In genomic region chr12:95940514-95940913, GRCh38 we compare ENCODE assay signal across 28 cellular contexts. TPM values are rescaled to one million over a fixed set of nuclear protein-coding genes. Genes with fewer than 3 reads are reported as not detected.
"Had no signal": no experiment of that assay in that cellular context is flagged by ENCODE, and none has a peak within 500 bp of the region (broad histone marks: within the 10 kb centered on the region; RNA-seq: fewer than 3 reads in every experiment).

No MANE protein-coding gene starts in this region.

- DNase-seq: activated CD4-positive, alpha-beta T cell treated with anti-CD3 and anti-CD28 coated beads, Interleukin-2, amount 10 ng/mL, durations not matched to agents 7 days and 5 days; activated CD4-positive, CD25-positive, alpha-beta regulatory T cell treated with anti-CD3 and anti-CD28 coated beads, Interleukin-2, amount 50 U/mL, for 72 hours; activated CD8-positive, alpha-beta T cell treated with anti-CD3 and anti-CD28 coated beads, Interleukin-2, amount 10 ng/mL, durations not matched to agents 7 days and 5 days; activated gamma-delta T cell; brain microvascular endothelial cell; caudate nucleus; dermis blood vessel endothelial cell; effector memory CD4-positive, alpha-beta T cell; foreskin keratinocyte; kidney; naive thymus-derived CD4-positive, alpha-beta T cell; pancreas; right cardiac atrium; stimulated activated CD4-positive, alpha-beta T cell treated with anti-CD3 and anti-CD28 coated beads, Interleukin-15, amount 100 ng/mL, for 24 hours; stimulated activated naive B cell treated with anti-CD40 and anti-IgM and Interleukin-4, amounts not matched to agents 10 μg/mL and 1 μg/mL and 100 μg/mL, for 72 hours; SW 1271; T-helper 2 cell; testis; upper lobe of left lung had no signal

- H3K27ac ChIP-seq: ascending aorta, brain microvascular endothelial cell, foreskin keratinocyte, pancreas, testis, upper lobe of left lung had no signal

- H3K27ac Mint-ChIP-seq: activated CD4-positive, alpha-beta T cell treated with anti-CD3 and anti-CD28 coated beads, Interleukin-2, amount 10 ng/mL, durations not matched to agents 7 days and 5 days; activated CD8-positive, alpha-beta T cell treated with anti-CD3 and anti-CD28 coated beads, Interleukin-2, amount 10 ng/mL, durations not matched to agents 7 days and 5 days; activated naive CD4-positive, alpha-beta T cell treated with anti-CD3 and anti-CD28 coated beads, Interleukin-2, amount 50 U/mL, for 72 hours; activated T-helper 1 cell treated with anti-CD3 and anti-CD28 coated beads, Interleukin-12 subunit alpha, Interleukin-12 subunit beta, Interleukin-2, Interleukin-4 antibody, amounts not matched to agents 30 ng/mL and 10 ng/mL and 1 ng/mL, durations not matched to agents 14 hours and 24 hours and 36 hours; stimulated activated naive B cell treated with anti-CD40 and anti-IgM and Interleukin-4, amounts not matched to agents 10 μg/mL and 1 μg/mL and 100 μg/mL, for 72 hours had no signal

- H3K4me1 ChIP-seq: foreskin keratinocyte, testis had no signal

- H3K9me3 Mint-ChIP-seq: activated CD4-positive, alpha-beta T cell treated with anti-CD3 and anti-CD28 coated beads, Interleukin-2, amount 10 ng/mL, durations not matched to agents 7 days and 5 days; activated naive CD4-positive, alpha-beta T cell treated with anti-CD3 and anti-CD28 coated beads, Interleukin-2, amount 50 U/mL, for 72 hours; activated T-helper 1 cell treated with anti-CD3 and anti-CD28 coated beads, Interleukin-12 subunit alpha, Interleukin-12 subunit beta, Interleukin-2, Interleukin-4 antibody, amounts not matched to agents 30 ng/mL and 10 ng/mL and 1 ng/mL, durations not matched to agents 14 hours and 24 hours and 36 hours; naive thymus-derived CD4-positive, alpha-beta T cell; stimulated activated naive B cell treated with anti-CD40 and anti-IgM and Interleukin-4, amounts not matched to agents 10 μg/mL and 1 μg/mL and 100 μg/mL, for 72 hours had no signal

- H3K9me3 ChIP-seq: ascending aorta, pancreas, testis, upper lobe of left lung had no signal

- ATAC-seq: activated CD8-positive, alpha-beta T cell treated with anti-CD3 and anti-CD28 coated beads, Interleukin-2, amount 10 ng/mL, durations not matched to agents 7 days and 5 days; activated naive CD4-positive, alpha-beta T cell treated with anti-CD3 and anti-CD28 coated beads, Interleukin-2, amount 50 U/mL, for 72 hours; foreskin keratinocyte; naive thymus-derived CD4-positive, alpha-beta T cell; pancreas; right cardiac atrium; stimulated activated naive B cell treated with anti-CD40 and anti-IgM and Interleukin-4, amounts not matched to agents 10 μg/mL and 1 μg/mL and 100 μg/mL, for 72 hours had no signal

- H3K4me3 Mint-ChIP-seq: activated CD4-positive, alpha-beta T cell treated with anti-CD3 and anti-CD28 coated beads, Interleukin-2, amount 10 ng/mL, durations not matched to agents 7 days and 5 days; activated CD8-positive, alpha-beta T cell treated with anti-CD3 and anti-CD28 coated beads, Interleukin-2, amount 10 ng/mL, durations not matched to agents 7 days and 5 days; stimulated activated naive B cell treated with anti-CD40 and anti-IgM and Interleukin-4, amounts not matched to agents 10 μg/mL and 1 μg/mL and 100 μg/mL, for 72 hours had no signal

- H3K36me3 ChIP-seq: ascending aorta, brain microvascular endothelial cell, pancreas, upper lobe of left lung had no signal

- H3K27me3 ChIP-seq: ascending aorta, brain microvascular endothelial cell, pancreas, testis, upper lobe of left lung had no signal

- H3K4me3 ChIP-seq: ascending aorta, lung, pancreas, testis, upper lobe of left lung had no signal

- H3K36me3 Mint-ChIP-seq: activated naive CD4-positive, alpha-beta T cell treated with anti-CD3 and anti-CD28 coated beads, Interleukin-2, amount 50 U/mL, for 72 hours; naive thymus-derived CD4-positive, alpha-beta T cell; stimulated activated naive B cell treated with anti-CD40 and anti-IgM and Interleukin-4, amounts not matched to agents 10 μg/mL and 1 μg/mL and 100 μg/mL, for 72 hours had no signal

- H3K27me3 Mint-ChIP-seq: stimulated activated naive B cell treated with anti-CD40 and anti-IgM and Interleukin-4, amounts not matched to agents 10 μg/mL and 1 μg/mL and 100 μg/mL, for 72 hours had no signal

RNA-seq across cellular contexts. Expression of gene CCDC38, which starts 1.9 kb away (rescaled TPM):
- total RNA-seq: activated CD4-positive, alpha-beta T cell treated with anti-CD3 and anti-CD28 coated beads, Interleukin-2, amount 10 ng/mL, durations not matched to agents 7 days and 5 days; activated CD8-positive, alpha-beta T cell treated with anti-CD3 and anti-CD28 coated beads, Interleukin-2, amount 10 ng/mL, durations not matched to agents 7 days and 5 days; activated T-helper 1 cell treated with anti-CD3 and anti-CD28 coated beads, Interleukin-12 subunit alpha, Interleukin-12 subunit beta, Interleukin-2, Interleukin-4 antibody, amounts not matched to agents 30 ng/mL and 10 ng/mL and 1 ng/mL, durations not matched to agents 14 hours and 24 hours and 36 hours; ascending aorta; dermis blood vessel endothelial cell; foreskin keratinocyte; glomerular endothelial cell; mesenteric fat pad; pancreas; pulmonary artery endothelial cell; skeletal muscle tissue had no signal
- polyA plus RNA-seq: esophagus, foreskin keratinocyte had no signal

RNA-seq across cellular contexts. Expression of gene AMDHD1, which starts 2.6 kb away (rescaled TPM):
- total RNA-seq: dermis blood vessel endothelial cell, glomerular endothelial cell had no signal

RNA-seq across cellular contexts. Expression of gene HAL, which starts 55.6 kb away (rescaled TPM):
- polyA plus RNA-seq: naive thymus-derived CD4-positive, alpha-beta T cell had no signal
